ENCODE assay signal across 1 cellular context in the genomic region with DNA sequence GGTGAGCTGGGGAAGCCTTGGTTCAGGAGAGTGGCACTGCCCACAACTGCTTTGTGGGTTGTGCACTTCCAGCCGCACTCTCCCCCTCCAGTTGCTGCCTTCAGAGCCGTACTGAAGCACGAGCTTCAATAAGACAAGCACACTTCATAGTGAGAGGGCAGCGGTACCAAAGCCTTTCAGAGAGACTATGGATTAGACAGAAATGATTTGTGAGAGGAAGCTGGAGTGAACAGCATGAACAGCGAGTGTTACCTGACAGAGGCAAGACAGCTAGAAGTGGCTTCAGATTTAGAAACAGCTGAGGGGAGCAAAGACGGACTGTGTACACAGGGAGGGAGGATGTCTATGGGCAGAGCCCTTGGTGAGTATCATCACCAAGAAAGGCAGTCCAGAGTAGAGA.
TF ChIP-seq lines count a peak whose summit lies in the region.

No MANE protein-coding gene starts in this region.

TF ChIP-seq in GM23338, 12 proteins besides CTCF, POLR2A, EP300 and RAD21:
- TF ChIP-seq ZNF331 (CRISPR knock-in tag; IDR thresholded peaks at IDR 0.05; ENCODE audit: low read depth) (no peak), EZH2 (IDR thresholded peaks at IDR 0.05; ENCODE audit: low read depth, unreplicated experiment) (no peak), ZNF114 (CRISPR knock-in tag; IDR thresholded peaks at IDR 0.05) (no peak), STAT1 (IDR thresholded peaks at IDR 0.05; ENCODE audit: unreplicated experiment) (no peak), POLR2AphosphoS5 (IDR thresholded peaks at IDR 0.05; ENCODE audit: low read depth) (no peak)
- TF ChIP-seq, protein P1, sequence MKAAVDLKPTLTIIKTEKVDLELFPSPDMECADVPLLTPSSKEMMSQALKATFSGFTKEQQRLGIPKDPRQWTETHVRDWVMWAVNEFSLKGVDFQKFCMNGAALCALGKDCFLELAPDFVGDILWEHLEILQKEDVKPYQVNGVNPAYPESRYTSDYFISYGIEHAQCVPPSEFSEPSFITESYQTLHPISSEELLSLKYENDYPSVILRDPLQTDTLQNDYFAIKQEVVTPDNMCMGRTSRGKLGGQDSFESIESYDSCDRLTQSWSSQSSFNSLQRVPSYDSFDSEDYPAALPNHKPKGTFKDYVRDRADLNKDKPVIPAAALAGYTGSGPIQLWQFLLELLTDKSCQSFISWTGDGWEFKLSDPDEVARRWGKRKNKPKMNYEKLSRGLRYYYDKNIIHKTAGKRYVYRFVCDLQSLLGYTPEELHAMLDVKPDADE (IDR thresholded peaks at IDR 0.05): no peak
- TF ChIP-seq, protein P2, sequence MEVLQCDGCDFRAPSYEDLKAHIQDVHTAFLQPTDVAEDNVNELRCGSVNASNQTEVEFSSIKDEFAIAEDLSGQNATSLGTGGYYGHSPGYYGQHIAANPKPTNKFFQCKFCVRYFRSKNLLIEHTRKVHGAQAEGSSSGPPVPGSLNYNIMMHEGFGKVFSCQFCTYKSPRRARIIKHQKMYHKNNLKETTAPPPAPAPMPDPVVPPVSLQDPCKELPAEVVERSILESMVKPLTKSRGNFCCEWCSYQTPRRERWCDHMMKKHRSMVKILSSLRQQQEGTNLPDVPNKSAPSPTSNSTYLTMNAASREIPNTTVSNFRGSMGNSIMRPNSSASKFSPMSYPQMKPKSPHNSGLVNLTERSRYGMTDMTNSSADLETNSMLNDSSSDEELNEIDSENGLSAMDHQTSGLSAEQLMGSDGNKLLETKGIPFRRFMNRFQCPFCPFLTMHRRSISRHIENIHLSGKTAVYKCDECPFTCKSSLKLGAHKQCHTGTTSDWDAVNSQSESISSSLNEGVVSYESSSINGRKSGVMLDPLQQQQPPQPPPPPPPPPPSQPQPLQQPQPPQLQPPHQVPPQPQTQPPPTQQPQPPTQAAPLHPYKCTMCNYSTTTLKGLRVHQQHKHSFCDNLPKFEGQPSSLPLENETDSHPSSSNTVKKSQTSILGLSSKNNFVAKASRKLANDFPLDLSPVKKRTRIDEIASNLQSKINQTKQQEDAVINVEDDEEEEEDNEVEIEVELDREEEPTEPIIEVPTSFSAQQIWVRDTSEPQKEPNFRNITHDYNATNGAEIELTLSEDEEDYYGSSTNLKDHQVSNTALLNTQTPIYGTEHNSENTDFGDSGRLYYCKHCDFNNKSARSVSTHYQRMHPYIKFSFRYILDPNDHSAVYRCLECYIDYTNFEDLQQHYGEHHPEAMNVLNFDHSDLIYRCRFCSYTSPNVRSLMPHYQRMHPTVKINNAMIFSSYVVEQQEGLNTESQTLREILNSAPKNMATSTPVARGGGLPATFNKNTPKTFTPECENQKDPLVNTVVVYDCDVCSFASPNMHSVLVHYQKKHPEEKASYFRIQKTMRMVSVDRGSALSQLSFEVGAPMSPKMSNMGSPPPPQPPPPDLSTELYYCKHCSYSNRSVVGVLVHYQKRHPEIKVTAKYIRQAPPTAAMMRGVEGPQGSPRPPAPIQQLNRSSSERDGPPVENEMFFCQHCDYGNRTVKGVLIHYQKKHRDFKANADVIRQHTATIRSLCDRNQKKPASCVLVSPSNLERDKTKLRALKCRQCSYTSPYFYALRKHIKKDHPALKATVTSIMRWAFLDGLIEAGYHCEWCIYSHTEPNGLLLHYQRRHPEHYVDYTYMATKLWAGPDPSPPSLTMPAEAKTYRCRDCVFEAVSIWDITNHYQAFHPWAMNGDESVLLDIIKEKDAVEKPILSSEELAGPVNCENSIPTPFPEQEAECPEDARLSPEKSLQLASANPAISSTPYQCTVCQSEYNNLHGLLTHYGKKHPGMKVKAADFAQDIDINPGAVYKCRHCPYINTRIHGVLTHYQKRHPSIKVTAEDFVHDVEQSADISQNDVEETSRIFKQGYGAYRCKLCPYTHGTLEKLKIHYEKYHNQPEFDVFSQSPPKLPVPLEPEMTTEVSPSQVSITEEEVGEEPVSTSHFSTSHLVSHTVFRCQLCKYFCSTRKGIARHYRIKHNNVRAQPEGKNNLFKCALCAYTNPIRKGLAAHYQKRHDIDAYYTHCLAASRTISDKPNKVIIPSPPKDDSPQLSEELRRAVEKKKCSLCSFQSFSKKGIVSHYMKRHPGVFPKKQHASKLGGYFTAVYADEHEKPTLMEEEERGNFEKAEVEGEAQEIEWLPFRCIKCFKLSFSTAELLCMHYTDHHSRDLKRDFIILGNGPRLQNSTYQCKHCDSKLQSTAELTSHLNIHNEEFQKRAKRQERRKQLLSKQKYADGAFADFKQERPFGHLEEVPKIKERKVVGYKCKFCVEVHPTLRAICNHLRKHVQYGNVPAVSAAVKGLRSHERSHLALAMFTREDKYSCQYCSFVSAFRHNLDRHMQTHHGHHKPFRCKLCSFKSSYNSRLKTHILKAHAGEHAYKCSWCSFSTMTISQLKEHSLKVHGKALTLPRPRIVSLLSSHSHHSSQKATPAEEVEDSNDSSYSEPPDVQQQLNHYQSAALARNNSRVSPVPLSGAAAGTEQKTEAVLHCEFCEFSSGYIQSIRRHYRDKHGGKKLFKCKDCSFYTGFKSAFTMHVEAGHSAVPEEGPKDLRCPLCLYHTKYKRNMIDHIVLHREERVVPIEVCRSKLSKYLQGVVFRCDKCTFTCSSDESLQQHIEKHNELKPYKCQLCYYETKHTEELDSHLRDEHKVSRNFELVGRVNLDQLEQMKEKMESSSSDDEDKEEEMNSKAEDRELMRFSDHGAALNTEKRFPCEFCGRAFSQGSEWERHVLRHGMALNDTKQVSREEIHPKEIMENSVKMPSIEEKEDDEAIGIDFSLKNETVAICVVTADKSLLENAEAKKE (CRISPR knock-in tag; IDR thresholded peaks at IDR 0.05): no peak
